1 cellular context compared by ENCODE assay signal in the genomic region with DNA sequence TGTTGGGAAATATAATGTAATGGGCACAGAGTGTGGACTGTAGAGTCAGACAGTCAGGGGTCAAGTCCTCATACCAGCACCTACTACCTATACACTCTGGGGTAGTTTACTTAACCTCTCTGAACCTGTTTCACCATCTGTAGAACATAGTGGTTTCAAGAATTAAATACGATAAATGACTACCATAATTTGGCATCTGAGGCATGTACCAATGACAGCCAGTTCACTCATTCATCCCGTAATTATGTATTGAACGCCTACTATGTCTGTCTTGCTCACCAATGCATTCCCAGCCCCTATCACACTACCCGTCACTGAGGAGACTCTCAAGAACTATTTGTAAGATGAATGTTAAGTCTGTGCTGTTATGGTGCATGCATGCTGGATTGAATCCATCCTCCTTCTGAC.
TF ChIP-seq lines count a peak whose summit lies in the region.

No MANE protein-coding gene starts in this region.

TF ChIP-seq in GM12878, 131 proteins besides CTCF, POLR2A, EP300 and RAD21:
- TF ChIP-seq SUPT20H (IDR thresholded peaks at IDR 0.05; ENCODE audit: borderline replicate concordance, control insufficient read depth, low read depth, low read length) (no peak), SPI1 (IDR thresholded peaks at IDR 0.05; ENCODE audit: borderline replicate concordance, insufficient read depth, low read depth, low read length) (no peak), KDM1A (IDR thresholded peaks at IDR 0.05; ENCODE audit: borderline replicate concordance) (no peak), TBL1XR1 (IDR thresholded peaks at IDR 0.05; ENCODE audit: low read depth, low read length) (no peak), RFX5 (IDR thresholded peaks at IDR 0.05; ENCODE audit: low read depth, low read length) (no peak), MEF2A (IDR thresholded peaks at IDR 0.05; ENCODE audit: insufficient read depth, low read depth, low read length) (no peak), NRF1 (conservative IDR thresholded peaks at IDR 0.05; ENCODE audit: low read depth, low read length) (no peak), STAT1 (conservative IDR thresholded peaks at IDR 0.05) (no peak), POU2F2 (IDR thresholded peaks at IDR 0.05; ENCODE audit: borderline replicate concordance, low read depth, low read length) (no peak), CBFB (IDR thresholded peaks at IDR 0.05; ENCODE audit: low read depth) (no peak), CEBPB (IDR thresholded peaks at IDR 0.05; ENCODE audit: borderline replicate concordance in 1 of 2, low read depth in 2 of 2, low read length in 2 of 2) (no peak)
- TF ChIP-seq, protein P1, sequence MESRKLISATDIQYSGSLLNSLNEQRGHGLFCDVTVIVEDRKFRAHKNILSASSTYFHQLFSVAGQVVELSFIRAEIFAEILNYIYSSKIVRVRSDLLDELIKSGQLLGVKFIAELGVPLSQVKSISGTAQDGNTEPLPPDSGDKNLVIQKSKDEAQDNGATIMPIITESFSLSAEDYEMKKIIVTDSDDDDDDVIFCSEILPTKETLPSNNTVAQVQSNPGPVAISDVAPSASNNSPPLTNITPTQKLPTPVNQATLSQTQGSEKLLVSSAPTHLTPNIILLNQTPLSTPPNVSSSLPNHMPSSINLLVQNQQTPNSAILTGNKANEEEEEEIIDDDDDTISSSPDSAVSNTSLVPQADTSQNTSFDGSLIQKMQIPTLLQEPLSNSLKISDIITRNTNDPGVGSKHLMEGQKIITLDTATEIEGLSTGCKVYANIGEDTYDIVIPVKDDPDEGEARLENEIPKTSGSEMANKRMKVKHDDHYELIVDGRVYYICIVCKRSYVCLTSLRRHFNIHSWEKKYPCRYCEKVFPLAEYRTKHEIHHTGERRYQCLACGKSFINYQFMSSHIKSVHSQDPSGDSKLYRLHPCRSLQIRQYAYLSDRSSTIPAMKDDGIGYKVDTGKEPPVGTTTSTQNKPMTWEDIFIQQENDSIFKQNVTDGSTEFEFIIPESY (IDR thresholded peaks at IDR 0.05) = no peak
- TF ChIP-seq, protein P2, sequence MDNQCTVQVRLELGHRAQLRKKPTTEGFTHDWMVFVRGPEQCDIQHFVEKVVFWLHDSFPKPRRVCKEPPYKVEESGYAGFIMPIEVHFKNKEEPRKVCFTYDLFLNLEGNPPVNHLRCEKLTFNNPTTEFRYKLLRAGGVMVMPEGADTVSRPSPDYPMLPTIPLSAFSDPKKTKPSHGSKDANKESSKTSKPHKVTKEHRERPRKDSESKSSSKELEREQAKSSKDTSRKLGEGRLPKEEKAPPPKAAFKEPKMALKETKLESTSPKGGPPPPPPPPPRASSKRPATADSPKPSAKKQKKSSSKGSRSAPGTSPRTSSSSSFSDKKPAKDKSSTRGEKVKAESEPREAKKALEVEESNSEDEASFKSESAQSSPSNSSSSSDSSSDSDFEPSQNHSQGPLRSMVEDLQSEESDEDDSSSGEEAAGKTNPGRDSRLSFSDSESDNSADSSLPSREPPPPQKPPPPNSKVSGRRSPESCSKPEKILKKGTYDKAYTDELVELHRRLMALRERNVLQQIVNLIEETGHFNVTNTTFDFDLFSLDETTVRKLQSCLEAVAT (IDR thresholded peaks at IDR 0.05) = no peak
- TF ChIP-seq, protein P3, sequence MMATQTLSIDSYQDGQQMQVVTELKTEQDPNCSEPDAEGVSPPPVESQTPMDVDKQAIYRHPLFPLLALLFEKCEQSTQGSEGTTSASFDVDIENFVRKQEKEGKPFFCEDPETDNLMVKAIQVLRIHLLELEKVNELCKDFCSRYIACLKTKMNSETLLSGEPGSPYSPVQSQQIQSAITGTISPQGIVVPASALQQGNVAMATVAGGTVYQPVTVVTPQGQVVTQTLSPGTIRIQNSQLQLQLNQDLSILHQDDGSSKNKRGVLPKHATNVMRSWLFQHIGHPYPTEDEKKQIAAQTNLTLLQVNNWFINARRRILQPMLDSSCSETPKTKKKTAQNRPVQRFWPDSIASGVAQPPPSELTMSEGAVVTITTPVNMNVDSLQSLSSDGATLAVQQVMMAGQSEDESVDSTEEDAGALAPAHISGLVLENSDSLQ (IDR thresholded peaks at IDR 0.05) = no peak
- TF ChIP-seq, protein P4, sequence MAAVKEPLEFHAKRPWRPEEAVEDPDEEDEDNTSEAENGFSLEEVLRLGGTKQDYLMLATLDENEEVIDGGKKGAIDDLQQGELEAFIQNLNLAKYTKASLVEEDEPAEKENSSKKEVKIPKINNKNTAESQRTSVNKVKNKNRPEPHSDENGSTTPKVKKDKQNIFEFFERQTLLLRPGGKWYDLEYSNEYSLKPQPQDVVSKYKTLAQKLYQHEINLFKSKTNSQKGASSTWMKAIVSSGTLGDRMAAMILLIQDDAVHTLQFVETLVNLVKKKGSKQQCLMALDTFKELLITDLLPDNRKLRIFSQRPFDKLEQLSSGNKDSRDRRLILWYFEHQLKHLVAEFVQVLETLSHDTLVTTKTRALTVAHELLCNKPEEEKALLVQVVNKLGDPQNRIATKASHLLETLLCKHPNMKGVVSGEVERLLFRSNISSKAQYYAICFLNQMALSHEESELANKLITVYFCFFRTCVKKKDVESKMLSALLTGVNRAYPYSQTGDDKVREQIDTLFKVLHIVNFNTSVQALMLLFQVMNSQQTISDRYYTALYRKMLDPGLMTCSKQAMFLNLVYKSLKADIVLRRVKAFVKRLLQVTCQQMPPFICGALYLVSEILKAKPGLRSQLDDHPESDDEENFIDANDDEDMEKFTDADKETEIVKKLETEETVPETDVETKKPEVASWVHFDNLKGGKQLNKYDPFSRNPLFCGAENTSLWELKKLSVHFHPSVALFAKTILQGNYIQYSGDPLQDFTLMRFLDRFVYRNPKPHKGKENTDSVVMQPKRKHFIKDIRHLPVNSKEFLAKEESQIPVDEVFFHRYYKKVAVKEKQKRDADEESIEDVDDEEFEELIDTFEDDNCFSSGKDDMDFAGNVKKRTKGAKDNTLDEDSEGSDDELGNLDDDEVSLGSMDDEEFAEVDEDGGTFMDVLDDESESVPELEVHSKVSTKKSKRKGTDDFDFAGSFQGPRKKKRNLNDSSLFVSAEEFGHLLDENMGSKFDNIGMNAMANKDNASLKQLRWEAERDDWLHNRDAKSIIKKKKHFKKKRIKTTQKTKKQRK (IDR thresholded peaks at IDR 0.05; ENCODE audit: low read depth, low read length) = no peak
TF ChIP-seq in GM12878: peak in this region for 0.
